In genomic region chr6:86192123-86192522, GRCh38 we compare ENCODE assay signal across 9 cellular contexts.
A peak's percentile ranks its signal among the peaks of the same experiment; 100 is the strongest.
DNase-seq lines count a peak whose midpoint lies in the region; ATAC-seq and TF ChIP-seq lines count a peak whose summit lies in the region.
"Had no signal": no experiment of that assay in that cellular context is flagged by ENCODE, and none has a peak within 500 bp of the region (broad histone marks: within the 10 kb centered on the region; RNA-seq: fewer than 3 reads in every experiment).

No MANE protein-coding gene starts in this region.

- no peak overlapping the region for H3K4me3 ChIP-seq in GM12875 (ENCODE audit: low read depth, low read length)
- no peak overlapping the region for H3K4me3 ChIP-seq in spleen
- H3K4me3 ChIP-seq in CD8-positive, alpha-beta T cell (ENCODE audit: low read depth, low read length): no peak overlapping the region
- no peak overlapping the region for H3K4me3 ChIP-seq in foreskin fibroblast (ENCODE audit: low read depth in 1 of 2, low read length in 2 of 2)

- no peak overlapping the region for H3K27ac Mint-ChIP-seq in activated CD8-positive, alpha-beta T cell treated with anti-CD3 and anti-CD28 coated beads for 36 hours
- no peak overlapping the region for H3K27ac Mint-ChIP-seq in CD8-positive, alpha-beta T cell
- H3K27ac Mint-ChIP-seq: memory B cell had no signal

- H3K27ac ChIP-seq in spleen: no peak overlapping the region
- no peak overlapping the region for H3K27ac ChIP-seq in CD8-positive, alpha-beta T cell (ENCODE audit: low read depth, low read length)

- H3K36me3 ChIP-seq in spleen: no peaks in the 10 kb centered on the region
- no peaks in the 10 kb centered on the region for H3K36me3 ChIP-seq in CD8-positive, alpha-beta T cell (ENCODE audit: insufficient read depth, low read length)

- no peak for TF ChIP-seq POLR2A in spleen (IDR thresholded peaks at IDR 0.05)

- H3K9me3 Mint-ChIP-seq in activated CD8-positive, alpha-beta T cell treated with anti-CD3 and anti-CD28 coated beads for 36 hours: no peaks in the 10 kb centered on the region
- no peaks in the 10 kb centered on the region for H3K9me3 Mint-ChIP-seq in CD8-positive, alpha-beta T cell
- H3K9me3 Mint-ChIP-seq: memory B cell had no signal

- no peaks in the 10 kb centered on the region for H3K4me1 ChIP-seq in spleen
- H3K4me1 ChIP-seq in CD8-positive, alpha-beta T cell (ENCODE audit: insufficient read depth, low read length): no peaks in the 10 kb centered on the region

- H3K27me3 Mint-ChIP-seq in activated CD8-positive, alpha-beta T cell treated with anti-CD3 and anti-CD28 coated beads for 36 hours: no peaks in the 10 kb centered on the region
- H3K27me3 Mint-ChIP-seq in CD8-positive, alpha-beta T cell (ENCODE audit: low read depth): no peaks in the 10 kb centered on the region
- H3K27me3 Mint-ChIP-seq: memory B cell had no signal

- no peaks in the 10 kb centered on the region for H3K4me1 Mint-ChIP-seq in activated CD8-positive, alpha-beta T cell treated with anti-CD3 and anti-CD28 coated beads for 36 hours (ENCODE audit: low read depth)
- H3K4me1 Mint-ChIP-seq in CD8-positive, alpha-beta T cell (ENCODE audit: low read depth): no peaks in the 10 kb centered on the region
- H3K4me1 Mint-ChIP-seq: memory B cell had no signal

- 59 to 62% (median 60%) methylated on average over 3 of the region's 3 CpGs for WGBS in spleen, 5 donors

- CTCF ChIA-PET in activated CD8-positive, alpha-beta T cell treated with anti-CD3 and anti-CD28 coated beads for 36 hours (lab: Charles Lee): no interaction called here
- CTCF ChIA-PET in CD8-positive, alpha-beta T cell (lab: Charles Lee): no interaction called here

- H3K4me3 Mint-ChIP-seq in activated CD8-positive, alpha-beta T cell treated with anti-CD3 and anti-CD28 coated beads for 36 hours: no peak overlapping the region
- H3K4me3 Mint-ChIP-seq in CD8-positive, alpha-beta T cell: no peak overlapping the region
- H3K4me3 Mint-ChIP-seq: memory B cell had no signal

- peaks cover 0 to 2% (median 0%) of the 10 kb centered on the region in 8 donors for H3K9me3 ChIP-seq in spleen
- H3K9me3 ChIP-seq in CD8-positive, alpha-beta T cell (ENCODE audit: low read length): no peaks in the 10 kb centered on the region

- POLR2A ChIA-PET in activated CD8-positive, alpha-beta T cell treated with anti-CD3 and anti-CD28 coated beads for 36 hours (lab: Charles Lee): no interaction called here
- POLR2A ChIA-PET in CD8-positive, alpha-beta T cell (lab: Charles Lee): no interaction called here

- no peaks in the 10 kb centered on the region for H3K36me3 Mint-ChIP-seq in activated CD8-positive, alpha-beta T cell treated with anti-CD3 and anti-CD28 coated beads for 36 hours (ENCODE audit: low read depth)
- H3K36me3 Mint-ChIP-seq in CD8-positive, alpha-beta T cell: no peaks in the 10 kb centered on the region
- H3K36me3 Mint-ChIP-seq: memory B cell had no signal

- no peaks in the 10 kb centered on the region for H3K27me3 ChIP-seq in spleen (replicated peaks in 1 of 7)
- no peaks in the 10 kb centered on the region for H3K27me3 ChIP-seq in CD8-positive, alpha-beta T cell (ENCODE audit: insufficient read depth, low read length)

- peak; percentile 7 for DNase-seq in activated CD8-positive, alpha-beta T cell treated with anti-CD3 and anti-CD28 coated beads for 36 hours
- DNase-seq in spleen (no peak), foreskin fibroblast (no peak), NCI-H1048 (lab: John Stamatoyannopoulos, UW) (no peak)
- no peak for DNase-seq in CD8-positive, alpha-beta T cell

- intact Hi-C loops in activated CD8-positive, alpha-beta T cell treated with anti-CD3 and anti-CD28 coated beads for 36 hours (cut with micrococcal nuclease): no loop called here
- intact Hi-C loops in spleen (cut with DNase I; ENCODE audit: low total_unique reads): no loop called here
- intact Hi-C loops in CD8-positive, alpha-beta T cell (cut with DNase I, micrococcal nuclease): no loop called here

- ATAC-seq in GM21526 (IDR thresholded peaks at IDR 0.05; ENCODE audit: low FRiP score, unreplicated experiment) (peak; percentile 81), HG03571 (IDR thresholded peaks at IDR 0.05; ENCODE audit: unreplicated experiment) (peak; percentile 81)
- ATAC-seq in activated CD8-positive, alpha-beta T cell treated with anti-CD3 and anti-CD28 coated beads for 36 hours: no peak
- no peak for ATAC-seq in CD8-positive, alpha-beta T cell

- peak; percentile 48; the same call in 1 of the 2 replicates for TF ChIP-seq CTCF in GM12875 (IDR thresholded peaks at IDR 0.05; ENCODE audit: borderline replicate concordance, insufficient read depth, low read depth, low read length)
- no peak for TF ChIP-seq CTCF in activated CD8-positive, alpha-beta T cell treated with anti-CD3 and anti-CD28 coated beads for 36 hours (IDR thresholded peaks at IDR 0.05)
- peak in 6 of 11 experiments; percentile 6 to 41 (median 25) for TF ChIP-seq CTCF in spleen (IDR thresholded peaks at IDR 0.05 in 8 of 11, conservative IDR thresholded peaks at IDR 0.05 in 3 of 11)
- TF ChIP-seq CTCF in CD8-positive, alpha-beta T cell (IDR thresholded peaks at IDR 0.05): no peak
- no peak for TF ChIP-seq CTCF in foreskin fibroblast (IDR thresholded peaks at IDR 0.05; ENCODE audit: low read depth, low read length)

Comparison
In these comparisons a context has a peak if more than half of its experiments do, and no peak if none do; other contexts are left out.
1. CTCF ChIP-seq: peak in GM12875 (single experiment) and spleen (6 of 11); none in activated CD8-positive, alpha-beta T cell treated with anti-CD3 and anti-CD28 coated beads for 36 hours (single experiment), CD8-positive, alpha-beta T cell (single experiment) and foreskin fibroblast (single experiment).
2. ATAC-seq: peak in GM21526 (single experiment) and HG03571 (single experiment); none in activated CD8-positive, alpha-beta T cell treated with anti-CD3 and anti-CD28 coated beads for 36 hours (single experiment) and CD8-positive, alpha-beta T cell (single experiment).